Comparison of ENCODE assay signal across 10 cellular contexts in the genomic region with DNA sequence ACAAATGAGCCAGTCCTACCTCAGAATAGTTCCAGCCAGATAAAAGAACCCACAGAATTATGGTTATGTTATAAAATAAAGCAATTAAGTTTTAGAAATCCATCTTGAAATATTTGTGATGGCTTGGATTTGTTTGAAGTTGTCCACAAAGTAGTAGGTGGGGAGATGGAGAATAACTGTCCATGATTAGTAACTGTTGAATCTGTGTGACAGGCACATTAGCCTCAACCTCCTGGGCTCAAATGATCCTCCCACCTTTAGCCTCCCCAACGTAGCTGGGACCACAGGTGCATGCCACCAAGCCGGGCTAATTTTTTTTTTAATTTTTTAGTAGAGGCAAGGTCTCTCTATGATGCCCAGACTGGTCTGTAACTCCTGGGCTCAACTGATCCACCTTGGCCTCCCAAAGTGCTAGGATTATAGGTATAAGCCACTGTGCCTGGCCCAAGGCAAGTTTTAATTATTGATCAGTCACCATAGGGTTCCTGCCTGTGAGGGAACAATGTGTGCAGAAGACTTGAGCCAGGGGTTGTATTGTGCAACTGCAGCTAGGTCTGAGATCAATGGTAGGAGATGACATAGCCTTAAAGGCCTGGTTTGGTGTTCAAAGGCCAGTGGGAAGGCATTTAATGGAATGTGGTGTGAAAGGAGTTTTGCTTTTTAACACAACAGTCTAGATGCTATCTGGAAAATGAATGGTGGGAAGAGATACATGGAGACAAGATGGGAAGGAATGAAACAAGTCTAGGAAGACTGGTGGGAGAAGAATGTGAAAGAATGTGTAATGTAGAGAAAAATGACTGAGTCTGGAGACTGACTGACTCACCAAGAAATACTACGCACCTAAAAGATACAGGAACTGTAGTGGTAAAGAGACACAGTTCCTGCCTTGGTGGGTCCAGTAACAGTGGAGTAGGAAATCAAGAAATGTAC. TPM values are rescaled to one million over a fixed set of nuclear protein-coding genes. Genes with fewer than 3 reads are reported as not detected.
DNase-seq lines count a peak whose midpoint lies in the region; ATAC-seq, FAIRE-seq and TF ChIP-seq lines count a peak whose summit lies in the region.
"Had no signal": no experiment of that assay in that cellular context is flagged by ENCODE, and none has a peak within 500 bp of the region (broad histone marks: within the 10 kb centered on the region; RNA-seq: fewer than 3 reads in every experiment).

No MANE protein-coding gene starts in this region.

- H4K20me1 ChIP-seq in PC-3 (ENCODE audit: low read length) = peaks cover 78% of the 10 kb centered on the region

- peak; percentile 8; the same call in 1 of the 2 replicates for TF ChIP-seq POLR2A in GM12892 (IDR thresholded peaks at IDR 0.05; ENCODE audit: low read depth, low read length)

- CTCF ChIA-PET in PC-3 (lab: Charles Lee) = no interaction called here

- TF ChIP-seq CTCF in PC-3 (conservative IDR thresholded peaks at IDR 0.05; ENCODE audit: low read depth, low read length) (no peak), colonic mucosa (IDR thresholded peaks at IDR 0.05) (no peak)

- peaks cover 99% of the 10 kb centered on the region for H3K79me2 ChIP-seq in PC-3 (ENCODE audit: low read length)

- no peak overlapping the region for H2AFZ ChIP-seq in PC-3 (ENCODE audit: low read length)

- peaks cover 3% of the 10 kb centered on the region for H3F3A ChIP-seq in PC-3 (ENCODE audit: low read length, unreplicated experiment)

- H3K27ac ChIP-seq in PC-3 (ENCODE audit: low read length) (peak overlapping the region; percentile 4; the same call in 1 of the 2 replicates), colonic mucosa (peak overlapping the region; percentile 95)

- no peak overlapping the region for H3K9ac ChIP-seq in PC-3 (ENCODE audit: low read length)
- H3K9ac ChIP-seq in colonic mucosa (ENCODE audit: low read depth in 2 of 2, low read length in 2 of 2) = peak overlapping the region in 1 of 2 donors; percentile 43

- peaks cover 75% of the 10 kb centered on the region for H3K4me1 ChIP-seq in PC-3 (ENCODE audit: insufficient read depth, low read length)
- H3K4me1 ChIP-seq in colonic mucosa = peaks cover 21% of the 10 kb centered on the region

- peak; percentile 54 for FAIRE-seq in GM12892 (lab: Jason Lieb, UNC)

- no peaks in the 10 kb centered on the region for H3K9me2 ChIP-seq in PC-3 (replicated peaks; ENCODE audit: low read length)

- peak overlapping the region; percentile 85 for H3K4me2 ChIP-seq in PC-3 (ENCODE audit: low read length)

- H3K9me3 ChIP-seq in PC-3 (ENCODE audit: low read length) = no peaks in the 10 kb centered on the region
- H3K9me3 ChIP-seq in colonic mucosa = no peaks in the 10 kb centered on the region
- H3K9me3 ChIP-seq: body of pancreas had no signal

- DNase-seq in GM12892 (ENCODE audit: insufficient read length) (no peak), PC-3 (peak; percentile 20), colonic mucosa (no peak), renal cortical epithelial cell (ENCODE audit: low read depth) (peak; percentile 60), COLO829 (ENCODE audit: low spot score) (no peak), NCI-H1092 (lab: John Stamatoyannopoulos, UW) (no peak), NCI-H345 (lab: John Stamatoyannopoulos, UW) (no peak)
- DNase-seq: NCI-H748 treated with DMSO at 0.1 percent for 48 hours had no signal

- H3K4me3 ChIP-seq in PC-3 (ENCODE audit: low read length) = peak overlapping the region; percentile 78
- H3K4me3 ChIP-seq in colonic mucosa = no peak overlapping the region
- H3K4me3 ChIP-seq: body of pancreas had no signal

- intact Hi-C loops in PC-3 (cut with micrococcal nuclease) (loop anchor here (5.0 kb wide), 2 partner anchors 38 to 42 kb away; a partner anchor contains a TSS), colonic mucosa (cut with DNase I) (no loop called here)

- ATAC-seq in PC-3 (no peak), GM21423 (IDR thresholded peaks at IDR 0.05; ENCODE audit: unreplicated experiment) (no peak)
- ATAC-seq: body of pancreas had no signal

- H3K36me3 ChIP-seq in PC-3 (ENCODE audit: low read depth, low read length) (peaks cover 48% of the 10 kb centered on the region), colonic mucosa (no peaks in the 10 kb centered on the region)

- BruUV-seq in PC-3 (replicated peaks; lab: Mats Ljungman, UMichigan) = no TSS peak

- H3K27me3 ChIP-seq in PC-3 (ENCODE audit: low read length) (no peaks in the 10 kb centered on the region), colonic mucosa (no peaks in the 10 kb centered on the region)
- H3K27me3 ChIP-seq: body of pancreas had no signal

- POLR2A ChIA-PET in PC-3 (lab: Charles Lee; ENCODE audit: unreplicated experiment) = no interaction called here

RNA-seq across cellular contexts. Expression of a gene that starts 9.8 kb away (rescaled TPM):
- 192 TPM for polyA plus RNA-seq in GM12892 (2012; ENCODE audit: missing spikeins)
- total RNA-seq in PC-3 (2014; rRNA removed) (417 and 421 TPM in 2 replicates), colonic mucosa (100 to 1,000 TPM; 250 to 394 TPM), renal cortical epithelial cell (302 and 345 TPM in 2 replicates)

RNA-seq across cellular contexts. Expression of a gene that starts 27.8 kb away (rescaled TPM):
- not detected for polyA plus RNA-seq in GM12892 (2012; ENCODE audit: missing spikeins)
- total RNA-seq in PC-3 (2014; rRNA removed) (not detected in 2 replicates), colonic mucosa (under 1 TPM in 1 of 2 donors, not detected in 1; 0.98 TPM), renal cortical epithelial cell (not detected in 2 replicates)
- total RNA-seq: body of pancreas had no signal

RNA-seq across cellular contexts. Expression of a gene that starts 37.7 kb away (rescaled TPM):
- 0.70 TPM for polyA plus RNA-seq in GM12892 (2012; ENCODE audit: missing spikeins)
- total RNA-seq in PC-3 (2014; rRNA removed) (7.0 and 9.4 TPM in 2 replicates), colonic mucosa (1 to 10 TPM; 2.8 to 4.5 TPM), renal cortical epithelial cell (4.2 and 8.3 TPM in 2 replicates)

Comparison
In these comparisons a context has a peak if more than half of its experiments do, and no peak if none do; other contexts are left out.
1. DNase-seq: peak in PC-3 (single experiment) and renal cortical epithelial cell (single experiment); none in GM12892 (single experiment), colonic mucosa (single experiment), COLO829 (single experiment), NCI-H1092 (single experiment) and NCI-H345 (single experiment).